13 cellular contexts compared by ENCODE assay signal in the genomic region with DNA sequence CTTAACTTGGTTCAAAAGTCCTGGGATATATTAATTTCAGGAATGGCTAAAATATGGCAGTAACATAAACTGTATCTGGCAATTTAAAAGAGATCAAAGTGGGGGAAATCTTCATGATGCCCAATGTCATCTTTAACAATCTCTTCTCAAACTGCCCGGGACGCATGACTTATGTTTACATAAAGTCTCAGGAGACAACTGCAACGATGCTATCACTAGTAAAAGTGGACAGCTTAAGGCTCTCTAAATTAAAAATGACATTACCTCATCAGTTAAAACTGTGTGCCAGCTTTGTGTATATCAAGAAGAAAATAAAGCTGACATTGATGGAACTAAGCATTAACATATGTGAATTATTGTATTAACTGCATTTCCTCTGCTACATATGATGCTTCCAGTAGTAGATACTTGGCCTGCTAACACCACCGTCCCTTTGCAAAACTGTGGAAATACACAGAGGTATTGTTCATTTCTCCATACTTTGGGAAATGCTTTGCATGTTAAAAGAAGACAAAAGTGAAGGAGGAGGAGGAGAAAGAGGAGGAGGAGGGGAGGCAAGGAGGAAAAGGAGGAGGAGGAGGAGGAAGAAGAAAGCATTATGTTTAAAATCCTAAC.
A peak's percentile ranks its signal among the peaks of the same experiment; 100 is the strongest.
DNase-seq lines count a peak whose midpoint lies in the region; ATAC-seq, FAIRE-seq and TF ChIP-seq lines count a peak whose summit lies in the region.
"Had no signal": no experiment of that assay in that cellular context is flagged by ENCODE, and none has a peak within 500 bp of the region (broad histone marks: within the 10 kb centered on the region; RNA-seq: fewer than 3 reads in every experiment).

No MANE protein-coding gene starts in this region.

- H3K4me3 Mint-ChIP-seq in activated CD4-positive, alpha-beta T cell treated with anti-CD3 and anti-CD28 coated beads, Interleukin-2, amount 10 ng/mL, durations not matched to agents 7 days and 5 days, result no peak overlapping the region

- POLR2A ChIA-PET in activated CD4-positive, alpha-beta T cell treated with anti-CD3 and anti-CD28 coated beads, Interleukin-2, amount 10 ng/mL, durations not matched to agents 7 days and 5 days (lab: Charles Lee), result no interaction called here

- H3K36me3 ChIP-seq in iPS-20b (ENCODE audit: insufficient read depth, low read depth, low read length) (no peaks in the 10 kb centered on the region), suprapubic skin (no peaks in the 10 kb centered on the region)

- H3K9me3 ChIP-seq in iPS-20b (ENCODE audit: insufficient read depth, low read depth, low read length) (no peaks in the 10 kb centered on the region), suprapubic skin (no peaks in the 10 kb centered on the region)

- peak; percentile 27 for DNase-seq in HTR-8/SVneo (ENCODE audit: insufficient read length, low spot score)
- peak; percentile 95 for DNase-seq in T1000 (lab: John Stamatoyannopoulos, UW)
- no peak for DNase-seq in suprapubic skin (ENCODE audit: low spot score in 2 of 2)
- no peak for DNase-seq in germinal center (ENCODE audit: low spot score)
- no peak for DNase-seq in activated CD4-positive, alpha-beta T cell treated with anti-CD3 and anti-CD28 coated beads, Interleukin-2, amount 10 ng/mL, durations not matched to agents 7 days and 5 days
- DNase-seq: activated CD4-positive, CD25-positive, alpha-beta regulatory T cell; H7; NCI-H1417 treated with DMSO at 0.1 percent for 48 hours; NCI-H774; retina had no signal

- TF ChIP-seq POLR2A in suprapubic skin (IDR thresholded peaks at IDR 0.05), result no peak

- peaks cover 19% of the 10 kb centered on the region for H3K27me3 Mint-ChIP-seq in activated CD4-positive, alpha-beta T cell treated with anti-CD3 and anti-CD28 coated beads, Interleukin-2, amount 10 ng/mL, durations not matched to agents 7 days and 5 days

- 56% methylated on average over 4 of the region's 4 CpGs for WGBS in suprapubic skin

- CTCF ChIA-PET in activated CD4-positive, alpha-beta T cell treated with anti-CD3 and anti-CD28 coated beads, Interleukin-2, amount 10 ng/mL, durations not matched to agents 7 days and 5 days (lab: Charles Lee), result interaction anchor here (1.2 kb wide), 1 partner anchor 28 kb away, joined by 5 read pairs; no protein-coding TSS in a partner anchor

- H3K27ac Mint-ChIP-seq in activated CD4-positive, alpha-beta T cell treated with anti-CD3 and anti-CD28 coated beads, Interleukin-2, amount 10 ng/mL, durations not matched to agents 7 days and 5 days, result no peak overlapping the region

- no peak overlapping the region for H3K27ac ChIP-seq in iPS-20b (ENCODE audit: low read length)
- H3K27ac ChIP-seq in suprapubic skin, result peak overlapping the region; percentile 61

- peak; percentile 59 for FAIRE-seq in HTR-8/SVneo (lab: Jason Lieb, UNC)

- no peaks in the 10 kb centered on the region for H3K4me1 Mint-ChIP-seq in activated CD4-positive, alpha-beta T cell treated with anti-CD3 and anti-CD28 coated beads, Interleukin-2, amount 10 ng/mL, durations not matched to agents 7 days and 5 days

- TF ChIP-seq EP300 in suprapubic skin (IDR thresholded peaks at IDR 0.05), result no peak

- H3K36me3 Mint-ChIP-seq in activated CD4-positive, alpha-beta T cell treated with anti-CD3 and anti-CD28 coated beads, Interleukin-2, amount 10 ng/mL, durations not matched to agents 7 days and 5 days (ENCODE audit: low read depth), result peaks cover 1% of the 10 kb centered on the region

- H3K4me3 ChIP-seq in iPS-20b (ENCODE audit: low read length) (no peak overlapping the region), suprapubic skin (no peak overlapping the region)

- H3K9ac ChIP-seq in iPS-20b (ENCODE audit: low read depth, low read length), result peak overlapping the region; percentile 26; the same call in 1 of the 2 replicates

- TF ChIP-seq CTCF in suprapubic skin (IDR thresholded peaks at IDR 0.05), result no peak

- no peaks in the 10 kb centered on the region for H3K27me3 ChIP-seq in iPS-20b (ENCODE audit: insufficient read depth, low read length)
- no peaks in the 10 kb centered on the region for H3K27me3 ChIP-seq in suprapubic skin

- H3K9me3 Mint-ChIP-seq in activated CD4-positive, alpha-beta T cell treated with anti-CD3 and anti-CD28 coated beads, Interleukin-2, amount 10 ng/mL, durations not matched to agents 7 days and 5 days, result no peaks in the 10 kb centered on the region

- ATAC-seq in HG03457 (IDR thresholded peaks at IDR 0.05; ENCODE audit: unreplicated experiment) (no peak), GM19455 (IDR thresholded peaks at IDR 0.05; ENCODE audit: unreplicated experiment) (no peak)

- H3K4me1 ChIP-seq in iPS-20b (ENCODE audit: insufficient read depth, low read length) (peaks cover 15% of the 10 kb centered on the region), suprapubic skin (peaks cover 33% of the 10 kb centered on the region)

Comparison
In these comparisons a context has a peak if more than half of its experiments do, and no peak if none do; other contexts are left out.
1. DNase-seq: peak in HTR-8/SVneo (single experiment) and T1000 (single experiment); none in suprapubic skin (0 of 2), germinal center (single experiment) and activated CD4-positive, alpha-beta T cell treated with anti-CD3 and anti-CD28 coated beads, Interleukin-2, amount 10 ng/mL, durations not matched to agents 7 days and 5 days (single experiment).